8 cellular contexts compared by ENCODE assay signal in the genomic region with DNA sequence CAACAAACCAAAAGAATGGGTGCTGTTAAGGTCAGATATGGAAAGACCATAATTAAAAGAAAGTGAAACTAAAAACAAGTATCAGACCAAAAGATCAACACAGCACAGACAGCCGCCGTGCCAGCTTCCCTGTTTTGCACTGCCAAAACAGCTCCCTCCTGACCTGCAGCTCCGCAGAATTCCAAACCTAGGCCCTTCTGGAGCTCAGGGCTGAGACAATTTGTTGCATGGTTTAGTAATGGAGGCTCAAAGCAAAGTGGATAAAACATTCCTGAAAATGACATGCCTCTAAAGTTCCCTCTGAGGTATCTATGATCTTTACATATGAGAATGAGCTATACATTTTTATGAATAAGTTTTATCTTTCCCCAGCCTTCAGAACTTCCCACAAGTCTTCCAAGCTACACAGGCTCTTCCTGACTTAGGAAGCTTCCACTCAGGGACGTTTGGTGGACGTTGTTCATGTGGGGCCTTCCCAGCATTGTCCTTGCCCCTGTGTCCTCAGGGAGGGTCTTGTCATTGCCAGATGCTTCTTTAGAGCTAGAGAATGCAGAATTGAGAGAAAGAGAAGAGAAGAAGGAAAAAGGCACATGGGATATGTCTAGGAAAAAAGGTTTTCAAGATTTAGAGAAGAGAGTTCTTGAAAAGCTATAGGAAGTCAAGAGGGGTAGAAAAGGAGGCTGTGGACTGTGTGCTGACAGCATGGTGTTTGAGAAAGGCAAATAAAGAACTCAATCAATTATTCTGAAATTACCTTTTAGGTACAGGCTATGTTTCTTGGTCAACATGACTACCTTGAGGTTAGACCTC. TPM values are rescaled to one million over a fixed set of nuclear protein-coding genes. Genes with fewer than 3 reads are reported as not detected.
DNase-seq lines count a peak whose midpoint lies in the region; ATAC-seq and TF ChIP-seq lines count a peak whose summit lies in the region.

No MANE protein-coding gene starts in this region.

- peak overlapping the region; percentile 99 for H3K27ac Mint-ChIP-seq in T-helper 17 cell
- peak overlapping the region; percentile 81 for H3K27ac Mint-ChIP-seq in MCF 10A (ENCODE audit: low read depth, unreplicated experiment)

- H3K9me3 ChIP-seq in T-helper 17 cell (ENCODE audit: control insufficient read depth, low read length, poor library complexity, severe bottlenecking), result no peaks in the 10 kb centered on the region

- H3K4me3 Mint-ChIP-seq in T-helper 17 cell (peak overlapping the region; percentile 89), MCF 10A (ENCODE audit: unreplicated experiment) (peak overlapping the region; percentile 38)

- H3K4me1 Mint-ChIP-seq in T-helper 17 cell (peaks cover 18% of the 10 kb centered on the region), MCF 10A (ENCODE audit: insufficient read depth, unreplicated experiment) (peaks cover 18% of the 10 kb centered on the region)

- H3K9me3 Mint-ChIP-seq in MCF 10A (ENCODE audit: unreplicated experiment), result no peaks in the 10 kb centered on the region

- POLR2A ChIA-PET in MCF 10A (lab: Yijun Ruan, JAX), result interaction anchor here (0.8 to 6.2 kb wide), 13 partner anchors 8 to 379 kb away, joined by 3 to 82 read pairs (median 8); a partner anchor contains a TSS

- TF ChIP-seq CTCF in MCF 10A (IDR thresholded peaks at IDR 0.05; ENCODE audit: unreplicated experiment), result no peak

- peak; percentile 59 for TF ChIP-seq POLR2A in GM19099 (IDR thresholded peaks at IDR 0.05; ENCODE audit: extremely low read depth, insufficient read length, low read depth)

- H3K27me3 Mint-ChIP-seq in T-helper 17 cell (no peaks in the 10 kb centered on the region), MCF 10A (ENCODE audit: insufficient read depth, unreplicated experiment) (no peaks in the 10 kb centered on the region)

- DNase-seq in AG08396 (ENCODE audit: low spot score), result peak; percentile 19
- DNase-seq in T-helper 17 cell, result peak in 1 of 3 donors; percentile 9
- peak; percentile 16 for DNase-seq in MCF 10A (ENCODE audit: unreplicated experiment)
- peak; percentile 70 for DNase-seq in left lobe of liver (ENCODE audit: low spot score)
- DNase-seq in stimulated activated CD8-positive, alpha-beta memory T cell treated with anti-CD3 and anti-CD28 coated beads, Interleukin-15, amount 100 ng/mL, for 24 hours (ENCODE audit: low read depth), result peak; percentile 12
- no peak for DNase-seq in SKM-1 (lab: John Stamatoyannopoulos, UW; ENCODE audit: unreplicated experiment)

- intact Hi-C loops in MCF 10A (cut with micrococcal nuclease), result no loop called here

- CTCF ChIA-PET in MCF 10A (lab: Yijun Ruan, JAX), result interaction anchor here (0.6 to 1.5 kb wide), 5 partner anchors 19 to 386 kb away, joined by 3 to 8 read pairs (median 7); no protein-coding TSS in a partner anchor

- ATAC-seq in HG03342 (IDR thresholded peaks at IDR 0.05; ENCODE audit: unreplicated experiment) (peak; percentile 92), T-helper 17 cell (peak; percentile 82), left lobe of liver (peak; percentile 95)

- BruUV-seq in MCF 10A (replicated peaks; lab: Mats Ljungman, UMichigan), result no TSS peak

- peaks cover 3% of the 10 kb centered on the region for H3K36me3 Mint-ChIP-seq in T-helper 17 cell (ENCODE audit: low read depth)
- H3K36me3 Mint-ChIP-seq in MCF 10A (ENCODE audit: insufficient read depth, unreplicated experiment), result no peaks in the 10 kb centered on the region

RNA-seq across cellular contexts. Expression of a gene that starts 28.4 kb away (rescaled TPM):
- 10 to 100 TPM; 39.6 to 43.9 TPM for total RNA-seq in T-helper 17 cell
- total RNA-seq in MCF 10A (2022), result 36.0 and 52.7 TPM in 2 replicates
- total RNA-seq in left lobe of liver, result 3.8 TPM
